ENCODE assay signal across 15 cellular contexts in genomic region chr2:239165206-239165831, GRCh38.
A peak's percentile ranks its signal among the peaks of the same experiment; 100 is the strongest.
DNase-seq lines count a peak whose midpoint lies in the region; ATAC-seq, FAIRE-seq and TF ChIP-seq lines count a peak whose summit lies in the region.
"Had no signal": no experiment of that assay in that cellular context is flagged by ENCODE, and none has a peak within 500 bp of the region (broad histone marks: within the 10 kb centered on the region; RNA-seq: fewer than 3 reads in every experiment).

No MANE protein-coding gene starts in this region.

- H3K9me3 Mint-ChIP-seq in T-helper 2 cell treated with Interferon-gamma antibody and Interleukin-4, amounts not matched to agents 5 μg/mL and 100 μg/mL, for 36 hours, result no peaks in the 10 kb centered on the region
- peaks cover 0 to 1% (median 0%) of the 10 kb centered on the region in 7 donors for H3K9me3 Mint-ChIP-seq in CD4-positive, CD25-positive, alpha-beta regulatory T cell
- H3K9me3 Mint-ChIP-seq in chondrocyte (ENCODE audit: low read depth), result peaks cover 1% of the 10 kb centered on the region

- H3K36me3 ChIP-seq in CD4-positive, CD25-positive, alpha-beta regulatory T cell (ENCODE audit: control insufficient read depth, insufficient read depth, low read length), result peaks cover 69% of the 10 kb centered on the region
- peaks cover 83% of the 10 kb centered on the region for H3K36me3 ChIP-seq in neutrophil

- FAIRE-seq in H54 (lab: Jason Lieb, UNC), result no peak

- no peak overlapping the region for H3K4me3 ChIP-seq in CD4-positive, CD25-positive, alpha-beta regulatory T cell (ENCODE audit: low read depth, low read length)
- no peak overlapping the region for H3K4me3 ChIP-seq in neutrophil (ENCODE audit: low read depth in 1 of 2, low read length in 1 of 2)
- H3K4me3 ChIP-seq: hepatocyte, SJSA1, thyroid gland had no signal

- H3K9me3 ChIP-seq in CD4-positive, CD25-positive, alpha-beta regulatory T cell (ENCODE audit: control insufficient read depth in 2 of 2, low read length in 2 of 2), result no peaks in the 10 kb centered on the region
- no peaks in the 10 kb centered on the region for H3K9me3 ChIP-seq in neutrophil
- H3K9me3 ChIP-seq: SJSA1, thyroid gland had no signal

- no peak for ATAC-seq in CD4-positive, CD25-positive, alpha-beta regulatory T cell (ENCODE audit: low read depth in 2 of 2)

- H3K4me3 Mint-ChIP-seq in T-helper 2 cell treated with Interferon-gamma antibody and Interleukin-4, amounts not matched to agents 5 μg/mL and 100 μg/mL, for 36 hours, result no peak overlapping the region
- H3K4me3 Mint-ChIP-seq in CD4-positive, CD25-positive, alpha-beta regulatory T cell, result peak overlapping the region in 1 of 4 donors; percentile 62
- H3K4me3 Mint-ChIP-seq in chondrocyte (ENCODE audit: unreplicated experiment), result no peak overlapping the region

- H3K27me3 Mint-ChIP-seq in T-helper 2 cell treated with Interferon-gamma antibody and Interleukin-4, amounts not matched to agents 5 μg/mL and 100 μg/mL, for 36 hours (ENCODE audit: low read depth), result no peaks in the 10 kb centered on the region
- H3K27me3 Mint-ChIP-seq in CD4-positive, CD25-positive, alpha-beta regulatory T cell, result no peaks in the 10 kb centered on the region
- no peaks in the 10 kb centered on the region for H3K27me3 Mint-ChIP-seq in chondrocyte (ENCODE audit: low read depth)

- H3K27ac Mint-ChIP-seq in T-helper 2 cell treated with Interferon-gamma antibody and Interleukin-4, amounts not matched to agents 5 μg/mL and 100 μg/mL, for 36 hours, result peak overlapping the region; percentile 27
- peak overlapping the region in 2 of 3 donors; percentile 27 to 75 for H3K27ac Mint-ChIP-seq in CD4-positive, CD25-positive, alpha-beta regulatory T cell
- H3K27ac Mint-ChIP-seq in chondrocyte (ENCODE audit: unreplicated experiment), result no peak overlapping the region

- TF ChIP-seq CTCF in chondrocyte (IDR thresholded peaks at IDR 0.05), result no peak
- TF ChIP-seq CTCF in neutrophil (IDR thresholded peaks at IDR 0.05), result no peak

- no peak for DNase-seq in T-helper 2 cell treated with Interferon-gamma antibody and Interleukin-4, amounts not matched to agents 5 μg/mL and 100 μg/mL, for 36 hours (ENCODE audit: low spot score)
- DNase-seq in T-helper 2 cell (no peak), chondrocyte (ENCODE audit: low spot score) (peak; percentile 41), GOT3 (lab: John Stamatoyannopoulos, UW) (no peak), epidermal melanocyte (ENCODE audit: insufficient read length, low spot score) (no peak), H54 (ENCODE audit: insufficient read length, low spot score) (no peak)
- no peak for DNase-seq in CD4-positive, CD25-positive, alpha-beta regulatory T cell
- DNase-seq: NCI-H1694 treated with DMSO at 0.1 percent for 48 hours; NCI-H446; stimulated activated CD4-positive, alpha-beta T cell treated with anti-CD3 and anti-CD28 coated beads, Interleukin-1b, Interleukin-23, amount 100 ng/mL, for 48 hours had no signal

- no peak overlapping the region for H3K27ac ChIP-seq in CD4-positive, CD25-positive, alpha-beta regulatory T cell (ENCODE audit: insufficient read depth, low read length, poor library complexity, severe bottlenecking)
- H3K27ac ChIP-seq in neutrophil, result peak overlapping the region; percentile 86
- H3K27ac ChIP-seq: 22Rv1, hepatocyte, SJSA1, thyroid gland had no signal

- no peak for TF ChIP-seq POLR2A in H54 (IDR thresholded peaks at IDR 0.05; ENCODE audit: low read depth, low read length)

- no peaks in the 10 kb centered on the region for H3K27me3 ChIP-seq in CD4-positive, CD25-positive, alpha-beta regulatory T cell (ENCODE audit: control insufficient read depth, insufficient read depth, low read length)
- H3K27me3 ChIP-seq in neutrophil, result no peaks in the 10 kb centered on the region
- H3K27me3 ChIP-seq: hepatocyte, SJSA1, thyroid gland had no signal

- peaks cover 4% of the 10 kb centered on the region for H3K4me1 ChIP-seq in CD4-positive, CD25-positive, alpha-beta regulatory T cell (ENCODE audit: control insufficient read depth, insufficient read depth, low read length, poor library complexity, severe bottlenecking)
- H3K4me1 ChIP-seq in neutrophil (ENCODE audit: control insufficient read depth in 1 of 2, insufficient read depth in 1 of 2, low read depth in 1 of 2, low read length in 1 of 2), result peaks cover 10 to 17% of the 10 kb centered on the region in 2 experiments
- H3K4me1 ChIP-seq: SJSA1, thyroid gland had no signal

- peaks cover 60% of the 10 kb centered on the region for H3K36me3 Mint-ChIP-seq in T-helper 2 cell treated with Interferon-gamma antibody and Interleukin-4, amounts not matched to agents 5 μg/mL and 100 μg/mL, for 36 hours (ENCODE audit: low read depth)
- H3K36me3 Mint-ChIP-seq in CD4-positive, CD25-positive, alpha-beta regulatory T cell, result peaks cover 33% of the 10 kb centered on the region
- H3K36me3 Mint-ChIP-seq in chondrocyte (ENCODE audit: low read depth), result peaks cover 5% of the 10 kb centered on the region

- H3K4me1 Mint-ChIP-seq in T-helper 2 cell treated with Interferon-gamma antibody and Interleukin-4, amounts not matched to agents 5 μg/mL and 100 μg/mL, for 36 hours (ENCODE audit: low read depth), result peaks cover 13% of the 10 kb centered on the region
- H3K4me1 Mint-ChIP-seq in CD4-positive, CD25-positive, alpha-beta regulatory T cell, result peaks cover 4 to 23% (median 7%) of the 10 kb centered on the region in 4 donors
- H3K4me1 Mint-ChIP-seq in chondrocyte (ENCODE audit: low read depth), result no peaks in the 10 kb centered on the region
